In the genomic region with DNA sequence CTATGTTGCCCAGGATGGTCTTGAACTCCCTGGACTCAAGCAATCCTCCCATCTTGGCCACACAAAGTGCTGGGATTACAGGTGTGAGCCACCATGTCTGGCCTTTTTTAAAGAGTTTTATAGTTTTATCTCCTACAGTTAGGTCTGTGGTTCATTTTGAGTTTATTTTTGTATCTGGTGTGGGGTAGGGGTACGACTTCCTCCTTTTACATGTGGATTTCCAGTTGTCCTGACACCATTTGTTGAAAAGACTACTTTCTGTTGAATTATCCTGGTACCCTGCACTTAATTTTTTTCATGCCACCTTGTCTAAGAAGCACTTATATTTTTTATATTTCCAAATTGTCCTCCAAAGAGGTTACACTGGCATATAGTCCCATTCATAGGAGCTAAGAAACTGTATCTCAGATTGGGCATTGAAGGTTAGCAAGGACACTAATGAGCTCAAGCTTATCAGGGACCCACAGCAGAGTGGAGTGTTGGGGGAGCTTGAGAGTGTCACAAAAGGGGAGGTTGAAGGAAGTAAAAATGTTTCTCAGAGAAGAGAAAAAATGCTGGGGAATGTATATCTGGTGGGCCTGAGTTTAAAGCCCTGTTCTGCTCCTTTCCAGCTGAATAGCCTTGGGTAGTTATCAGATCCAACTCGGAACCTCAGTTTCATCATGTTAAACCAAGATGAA, we compare ENCODE assay signal across 15 cellular contexts. TPM values are rescaled to one million over a fixed set of nuclear protein-coding genes. Genes with fewer than 3 reads are reported as not detected.
DNase-seq lines count a peak whose midpoint lies in the region; ATAC-seq and TF ChIP-seq lines count a peak whose summit lies in the region.
"Had no signal": no experiment of that assay in that cellular context is flagged by ENCODE, and none has a peak within 500 bp of the region (broad histone marks: within the 10 kb centered on the region; RNA-seq: fewer than 3 reads in every experiment).

No MANE protein-coding gene starts in this region.

- H3K4me1 ChIP-seq in DOHH2 (ENCODE audit: control insufficient read depth, low read length): peaks cover 34% of the 10 kb centered on the region

- H3K79me2 ChIP-seq in DOHH2 (ENCODE audit: control insufficient read depth, low read length): no peaks in the 10 kb centered on the region

- no peak for ATAC-seq in activated naive CD8-positive, alpha-beta T cell treated with anti-CD3 and anti-CD28 coated beads, Interleukin-2, amount 50 U/mL, for 24 hours
- ATAC-seq in GM21717 (IDR thresholded peaks at IDR 0.05; ENCODE audit: unreplicated experiment): no peak
- no peak for ATAC-seq in GM21360 (IDR thresholded peaks at IDR 0.05; ENCODE audit: unreplicated experiment)
- ATAC-seq: PC-3 had no signal

- no peaks in the 10 kb centered on the region for H3K9me2 ChIP-seq in DOHH2 (replicated peaks; ENCODE audit: control insufficient read depth, low read length)

- peak; percentile 62 for DNase-seq in NB4 (ENCODE audit: low read depth)
- DNase-seq in activated naive CD8-positive, alpha-beta T cell treated with anti-CD3 and anti-CD28 coated beads, Interleukin-2, amount 50 U/mL, for 24 hours: no peak
- no peak for DNase-seq in SKM-1 treated with dmso at 0.1 percent for 144 hours (lab: John Stamatoyannopoulos, UW; ENCODE audit: unreplicated experiment)
- no peak for DNase-seq in posterior vena cava (ENCODE audit: low spot score)
- DNase-seq: BE2C, cerebellar nuclear complex, HCEC 1CT, head of caudate nucleus, PC-3 had no signal

- peak overlapping the region; percentile 56 for H3K4me3 Mint-ChIP-seq in activated naive CD8-positive, alpha-beta T cell treated with anti-CD3 and anti-CD28 coated beads, Interleukin-2, amount 50 U/mL, for 24 hours

- peaks cover 10% of the 10 kb centered on the region for H3K36me3 Mint-ChIP-seq in activated naive CD8-positive, alpha-beta T cell treated with anti-CD3 and anti-CD28 coated beads, Interleukin-2, amount 50 U/mL, for 24 hours (ENCODE audit: low read depth)
- H3K36me3 Mint-ChIP-seq: activated naive CD4-positive, alpha-beta T cell treated with anti-CD3 and anti-CD28 coated beads, Interleukin-2, amount 50 U/mL, for 24 hours had no signal

- H3K27me3 ChIP-seq in DOHH2 (ENCODE audit: control insufficient read depth, low read length): no peaks in the 10 kb centered on the region
- H3K27me3 ChIP-seq: BE2C had no signal

- intact Hi-C loops in posterior vena cava (cut with DNase I): no loop called here

- peak overlapping the region; percentile 59 for H3K27ac Mint-ChIP-seq in activated naive CD8-positive, alpha-beta T cell treated with anti-CD3 and anti-CD28 coated beads, Interleukin-2, amount 50 U/mL, for 24 hours
- H3K27ac Mint-ChIP-seq: activated naive CD4-positive, alpha-beta T cell treated with anti-CD3 and anti-CD28 coated beads, Interleukin-2, amount 50 U/mL, for 24 hours had no signal

- H3K4me2 ChIP-seq in DOHH2 (ENCODE audit: low read length): peak overlapping the region; percentile 77

- peaks cover 6% of the 10 kb centered on the region for H3F3A ChIP-seq in DOHH2 (ENCODE audit: control insufficient read depth, insufficient read depth)

- no peak for TF ChIP-seq CTCF in 22Rv1 (IDR thresholded peaks at IDR 0.05)
- no peak for TF ChIP-seq CTCF in DOHH2 (IDR thresholded peaks at IDR 0.05; ENCODE audit: low read depth, low read length, poor library complexity, severe bottlenecking)
- no peak for TF ChIP-seq CTCF in NB4 (IDR thresholded peaks at IDR 0.05; ENCODE audit: low read depth, low read length)

- H3K27me3 Mint-ChIP-seq in activated naive CD8-positive, alpha-beta T cell treated with anti-CD3 and anti-CD28 coated beads, Interleukin-2, amount 50 U/mL, for 24 hours: no peaks in the 10 kb centered on the region
- H3K27me3 Mint-ChIP-seq: activated naive CD4-positive, alpha-beta T cell treated with anti-CD3 and anti-CD28 coated beads, Interleukin-2, amount 50 U/mL, for 24 hours had no signal

- peaks cover 36% of the 10 kb centered on the region for H3K4me1 Mint-ChIP-seq in activated naive CD8-positive, alpha-beta T cell treated with anti-CD3 and anti-CD28 coated beads, Interleukin-2, amount 50 U/mL, for 24 hours

- no peak for TF ChIP-seq POLR2A in NB4 (IDR thresholded peaks at IDR 0.05; ENCODE audit: extremely low read depth, insufficient read length)

- H3K9me3 ChIP-seq in DOHH2 (ENCODE audit: control insufficient read depth, insufficient read depth, low read length): no peaks in the 10 kb centered on the region
- H3K9me3 ChIP-seq: BE2C had no signal

- peaks cover 24% of the 10 kb centered on the region for H3K36me3 ChIP-seq in DOHH2 (ENCODE audit: control insufficient read depth, low read length)

- H3K4me3 ChIP-seq in DOHH2 (ENCODE audit: low read length) (peak overlapping the region; percentile 57), NB4 (ENCODE audit: low read depth, low read length) (peak overlapping the region; percentile 23)

- peak overlapping the region; percentile 47; the same call in 1 of the 2 replicates for H3K27ac ChIP-seq in 22Rv1
- peak overlapping the region; percentile 69 for H3K27ac ChIP-seq in DOHH2 (ENCODE audit: low read depth, low read length)

- H3K9me3 Mint-ChIP-seq in activated naive CD8-positive, alpha-beta T cell treated with anti-CD3 and anti-CD28 coated beads, Interleukin-2, amount 50 U/mL, for 24 hours: no peaks in the 10 kb centered on the region
- H3K9me3 Mint-ChIP-seq: activated naive CD4-positive, alpha-beta T cell treated with anti-CD3 and anti-CD28 coated beads, Interleukin-2, amount 50 U/mL, for 24 hours had no signal

- H4K20me1 ChIP-seq in DOHH2 (ENCODE audit: control insufficient read depth, insufficient read depth, low read depth, low read length): no peaks in the 10 kb centered on the region

RNA-seq across cellular contexts. Expression of a gene that starts 23.4 kb away (rescaled TPM):
- total RNA-seq in posterior vena cava: 100 to 1,000 TPM in 1 of 2 donors, 10 to 100 TPM in 1; 77.5 to 102 TPM

RNA-seq across cellular contexts. Expression of a gene that starts 48.4 kb away (rescaled TPM):
- under 1 TPM; 0.43 to 0.79 TPM for total RNA-seq in posterior vena cava

RNA-seq across cellular contexts. Expression of a gene that starts 55.6 kb away (rescaled TPM):
- not detected for total RNA-seq in posterior vena cava
- total RNA-seq: epithelial cell of proximal tubule, PC-3 had no signal
